19 cellular contexts compared by ENCODE assay signal in the genomic region with DNA sequence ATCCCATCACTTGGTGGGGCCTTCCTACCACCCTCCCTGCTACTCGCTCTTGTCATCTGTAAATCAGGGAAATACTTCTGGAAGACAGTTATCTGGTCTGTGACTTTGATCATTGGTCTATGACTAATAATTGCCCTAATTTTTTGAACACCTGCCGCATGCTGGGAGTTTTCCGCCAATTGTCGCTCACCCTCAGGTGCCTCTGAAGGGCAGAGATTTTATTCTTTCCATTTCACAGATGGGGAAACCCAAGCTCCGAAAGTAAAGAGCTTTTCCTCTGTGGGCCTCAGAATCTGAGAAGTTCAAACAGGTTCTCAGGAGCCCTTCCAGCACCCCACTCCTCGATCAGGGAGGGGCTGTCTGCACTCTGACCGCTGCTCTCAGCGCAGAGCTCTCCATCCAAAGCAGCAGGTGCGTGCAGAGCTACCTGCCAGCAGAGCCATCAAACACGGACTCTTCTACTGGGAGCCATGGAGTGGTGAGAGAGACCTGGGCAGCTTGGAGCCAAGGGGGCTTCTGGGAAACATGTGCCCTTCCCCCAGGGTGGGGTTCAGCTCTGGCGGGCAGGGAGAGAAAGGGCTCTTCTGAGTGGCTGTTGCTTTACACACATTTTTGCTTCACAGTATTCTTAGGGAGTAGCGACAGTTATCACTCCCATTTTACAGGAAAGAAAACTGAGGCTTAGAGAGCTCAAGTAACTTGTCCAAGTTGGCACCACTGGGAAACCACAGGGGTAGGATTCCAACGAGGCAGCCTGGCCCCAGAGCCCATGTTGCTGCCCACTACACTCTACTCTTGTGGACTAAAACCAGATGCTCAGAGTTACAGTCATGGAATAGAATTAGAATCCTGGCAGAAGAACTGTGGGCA. TPM values are rescaled to one million over a fixed set of nuclear protein-coding genes. Genes with fewer than 3 reads are reported as not detected.
DNase-seq lines count a peak whose midpoint lies in the region; ATAC-seq and TF ChIP-seq lines count a peak whose summit lies in the region.
"Had no signal": no experiment of that assay in that cellular context is flagged by ENCODE, and none has a peak within 500 bp of the region (broad histone marks: within the 10 kb centered on the region; RNA-seq: fewer than 3 reads in every experiment).

No MANE protein-coding gene starts in this region.

- H3K36me3 Mint-ChIP-seq in memory B cell (no peaks in the 10 kb centered on the region), H9 (ENCODE audit: insufficient read depth in 1 of 3, low read depth in 3 of 3) (no peaks in the 10 kb centered on the region; a peak in 1 of 7 replicates)

- H3K9me3 Mint-ChIP-seq in memory B cell (no peaks in the 10 kb centered on the region), H9 (peaks cover 2 to 7% of the 10 kb centered on the region in 2 experiments; a peak in 2 of 5 replicates)
- H3K9me3 Mint-ChIP-seq: T-helper 2 cell treated with Interferon-gamma antibody and Interleukin-4, amounts not matched to agents 5 μg/mL and 100 μg/mL, for 36 hours had no signal

- H3K23ac ChIP-seq in H9 (ENCODE audit: insufficient read length, low read depth, low read length): no peak overlapping the region

- TF ChIP-seq EP300 in SK-N-SH (IDR thresholded peaks at IDR 0.05; ENCODE audit: borderline replicate concordance in 1 of 2, low read depth in 1 of 2, low read length in 1 of 2): no peak

- H3K18ac ChIP-seq in H9 (ENCODE audit: insufficient read length, low read depth, low read length): no peak overlapping the region

- TF ChIP-seq CTCF in H9 (conservative IDR thresholded peaks at IDR 0.05) (no peak), SK-N-SH (IDR thresholded peaks at IDR 0.05) (no peak)

- H3K27me3 ChIP-seq in BLaER1 treated with 17β-estradiol and CSF1 and Interleukin-3, amounts not matched to agents 10 nM and 100 nM: peaks cover 55 to 62% (median 58%) of the 10 kb centered on the region in 11 experiments
- H3K27me3 ChIP-seq in NT2/D1 (ENCODE audit: insufficient read depth, insufficient read length) (peaks cover 34% of the 10 kb centered on the region), H9 (ENCODE audit: insufficient read depth, low read length) (peaks cover 29% of the 10 kb centered on the region), SK-N-SH (ENCODE audit: insufficient read depth) (peaks cover 38% of the 10 kb centered on the region)

- no peak overlapping the region for H3K4me3 ChIP-seq in BLaER1 treated with 17β-estradiol and CSF1 and Interleukin-3, amounts not matched to agents 10 nM and 100 nM
- no peak overlapping the region for H3K4me3 ChIP-seq in NT2/D1 (ENCODE audit: insufficient read length, low read depth)
- no peak overlapping the region for H3K4me3 ChIP-seq in SK-N-SH (ENCODE audit: low read depth in 2 of 2, low read length in 1 of 2)
- H3K4me3 ChIP-seq: psoas muscle, upper lobe of right lung had no signal

- DNase-seq in activated CD4-positive, CD25-positive, alpha-beta regulatory T cell (lab: John Stamatoyannopoulos, UW): no peak
- DNase-seq in NT2/D1 (ENCODE audit: low read depth, low spot score) (no peak), memory B cell (ENCODE audit: low spot score in 2 of 2) (no peak), H9 (no peak), SK-N-SH (no peak), anterior cingulate cortex (lab: John Stamatoyannopoulos, UW) (no peak)
- DNase-seq: activated CD4-positive, alpha-beta T cell treated with anti-CD3 and anti-CD28 coated beads for 1 hour; hippocampal formation; NCI-H187 treated with DMSO at 0.1 percent for 48 hours; NCI-H510A; SHP77 treated with DMSO at 0.1 percent for 48 hours; stimulated activated naive CD4-positive, alpha-beta T cell treated with Interleukin-2 at 50 U/mL for 16 hours; upper lobe of right lung had no signal

- H2AFZ ChIP-seq in H9 (ENCODE audit: low read length) (no peak overlapping the region), SK-N-SH (ENCODE audit: low read depth) (no peak overlapping the region)

- no CpG with 5 or more reads among the region's 13 CpGs for WGBS in H9 (ENCODE audit: extremely low coverage, insufficient read length, low lambda C conversion rate)
- 78% methylated on average over 13 of the region's 13 CpGs for WGBS in SK-N-SH (ENCODE audit: low lambda C conversion rate)

- H3K56ac ChIP-seq in H9 (ENCODE audit: insufficient read length, low read depth, low read length): no peak overlapping the region

- no peaks in the 10 kb centered on the region for H3K27me3 Mint-ChIP-seq in memory B cell
- peaks cover 48% of the 10 kb centered on the region for H3K27me3 Mint-ChIP-seq in H9 (ENCODE audit: low read depth)

- no peak overlapping the region for H4K91ac ChIP-seq in H9 (ENCODE audit: insufficient read length, low read depth, low read length)

- no peaks in the 10 kb centered on the region for H3K79me1 ChIP-seq in H9 (ENCODE audit: insufficient read depth, low read depth, low read length, poor library complexity, severe bottlenecking)

- peaks cover 0 to 71% (median 34%) of the 10 kb centered on the region in 11 experiments; a peak in 17 of 22 replicates for H4K20me1 ChIP-seq in BLaER1 treated with 17β-estradiol and CSF1 and Interleukin-3, amounts not matched to agents 10 nM and 100 nM
- H4K20me1 ChIP-seq in H9 (ENCODE audit: control insufficient read depth, insufficient read depth, insufficient read length): no peaks in the 10 kb centered on the region
- H4K20me1 ChIP-seq in SK-N-SH (ENCODE audit: insufficient read depth): no peaks in the 10 kb centered on the region

- H3K4me1 ChIP-seq in BLaER1 treated with 17β-estradiol and CSF1 and Interleukin-3, amounts not matched to agents 10 nM and 100 nM: peaks cover 6 to 46% (median 31%) of the 10 kb centered on the region in 10 experiments; a peak in 17 of 20 replicates
- H3K4me1 ChIP-seq in NT2/D1 (ENCODE audit: insufficient read depth, insufficient read length) (peaks cover 32% of the 10 kb centered on the region), H9 (ENCODE audit: insufficient read depth, low read length) (0 out of 2 replicates have a peak, but pooled peaks cover 2% of the 10 kb centered on the region), SK-N-SH (ENCODE audit: control insufficient read depth in 1 of 2, insufficient read depth in 2 of 2, low read depth in 1 of 2, low read length in 1 of 2) (peaks cover 0 to 8% of the 10 kb centered on the region in 2 experiments; a peak in 1 of 4 replicates)

- H3K14ac ChIP-seq in H9 (ENCODE audit: insufficient read depth, low read length): no peak overlapping the region

- H2AK5ac ChIP-seq in H9 (ENCODE audit: insufficient read length, low read length): no peak overlapping the region

- ATAC-seq in activated CD4-positive, CD25-positive, alpha-beta regulatory T cell treated with anti-CD3 and anti-CD28 coated beads, Interleukin-2, amount 50 U/mL, for 24 hours: peak; percentile 49 to 53
- peak; percentile 25 for ATAC-seq in memory B cell (ENCODE audit: low read depth)
- ATAC-seq: psoas muscle, upper lobe of right lung had no signal

- H3T11ph ChIP-seq in H9 (ENCODE audit: low read length): no peak overlapping the region

- no peaks in the 10 kb centered on the region for H3K36me3 ChIP-seq in BLaER1 treated with 17β-estradiol and CSF1 and Interleukin-3, amounts not matched to agents 10 nM and 100 nM
- no peaks in the 10 kb centered on the region for H3K36me3 ChIP-seq in NT2/D1 (ENCODE audit: insufficient read depth, insufficient read length, low read length)
- no peaks in the 10 kb centered on the region for H3K36me3 ChIP-seq in SK-N-SH (replicated peaks in 1 of 2; ENCODE audit: control insufficient read depth in 1 of 2, insufficient read depth in 2 of 2, low read length in 1 of 2)
- H3K36me3 ChIP-seq: upper lobe of right lung had no signal

- H2BK12ac ChIP-seq in H9 (ENCODE audit: insufficient read length, low read depth, low read length): no peak overlapping the region

- CTCF ChIA-PET in SK-N-SH (lab: Yijun Ruan, JAX): interaction anchor here (1.0 to 8.2 kb wide), 7 partner anchors 8 to 269 kb away, joined by 3 to 85 read pairs (median 5); no protein-coding TSS in a partner anchor

- no peaks in the 10 kb centered on the region for H3F3A ChIP-seq in SK-N-SH (replicated peaks; ENCODE audit: insufficient read depth)

- no peak overlapping the region for H3K27ac ChIP-seq in BLaER1 treated with 17β-estradiol and CSF1 and Interleukin-3, amounts not matched to agents 10 nM and 100 nM
- no peak overlapping the region for H3K27ac ChIP-seq in H9 (ENCODE audit: insufficient read length, low read depth, low read length)
- no peak overlapping the region for H3K27ac ChIP-seq in SK-N-SH (ENCODE audit: low read depth in 2 of 2, low read length in 1 of 2)
- H3K27ac ChIP-seq: psoas muscle, upper lobe of right lung had no signal

- H3K4me3 Mint-ChIP-seq in memory B cell (peak overlapping the region; percentile 32), H9 (no peak overlapping the region)
- H3K4me3 Mint-ChIP-seq: T-helper 2 cell treated with Interferon-gamma antibody and Interleukin-4, amounts not matched to agents 5 μg/mL and 100 μg/mL, for 36 hours had no signal

- no peak overlapping the region for H2BK15ac ChIP-seq in H9 (ENCODE audit: low read depth, low read length)

- peak overlapping the region in 7 of 11 experiments; percentile 56 to 82 (median 74); a peak in 11 of 22 replicates for H3K4me2 ChIP-seq in BLaER1 treated with 17β-estradiol and CSF1 and Interleukin-3, amounts not matched to agents 10 nM and 100 nM
- H3K4me2 ChIP-seq in H9 (ENCODE audit: insufficient read depth, insufficient read length, low read length): no peak overlapping the region
- no peak overlapping the region for H3K4me2 ChIP-seq in SK-N-SH

- no peak overlapping the region for H2BK5ac ChIP-seq in H9 (ENCODE audit: insufficient read length, low read length)

- no peak overlapping the region for H3K4ac ChIP-seq in H9 (ENCODE audit: low read depth, low read length)

- no peak overlapping the region; a peak in 1 of 22 replicates for H3K9ac ChIP-seq in BLaER1 treated with 17β-estradiol and CSF1 and Interleukin-3, amounts not matched to agents 10 nM and 100 nM
- H3K9ac ChIP-seq in NT2/D1 (ENCODE audit: insufficient read length, low read depth): peak overlapping the region; percentile 47
- H3K9ac ChIP-seq in H9 (ENCODE audit: extremely low read depth, insufficient read length, low read length): no peak overlapping the region
- no peak overlapping the region for H3K9ac ChIP-seq in SK-N-SH

- no peaks in the 10 kb centered on the region for H3K9me3 ChIP-seq in BLaER1 treated with 17β-estradiol and CSF1 and Interleukin-3, amounts not matched to agents 10 nM and 100 nM (replicated peaks in 1 of 11)
- H3K9me3 ChIP-seq in NT2/D1 (ENCODE audit: insufficient read depth, low read length): no peaks in the 10 kb centered on the region
- no peaks in the 10 kb centered on the region for H3K9me3 ChIP-seq in H9 (ENCODE audit: control insufficient read depth, low read depth, low read length)
- H3K9me3 ChIP-seq in SK-N-SH: no peaks in the 10 kb centered on the region
- H3K9me3 ChIP-seq: psoas muscle, upper lobe of right lung had no signal

- H3K79me2 ChIP-seq in H9 (ENCODE audit: insufficient read depth, low read length) (no peaks in the 10 kb centered on the region), SK-N-SH (ENCODE audit: insufficient read depth) (no peaks in the 10 kb centered on the region)

- H4K8ac ChIP-seq in H9 (replicated peaks; ENCODE audit: insufficient read length, low read depth, low read length): no peak overlapping the region

- H2BK20ac ChIP-seq in H9 (ENCODE audit: low read depth, low read length, poor library complexity, severe bottlenecking): no peak overlapping the region

- POLR2A ChIA-PET in SK-N-SH (lab: Yijun Ruan, JAX): no interaction called here

- no peak overlapping the region for H2BK120ac ChIP-seq in H9 (ENCODE audit: low read depth, low read length, poor library complexity, severe bottlenecking)

- peaks cover 27% of the 10 kb centered on the region for H3K4me1 Mint-ChIP-seq in memory B cell
- peaks cover 41 to 58% of the 10 kb centered on the region in 2 experiments for H3K4me1 Mint-ChIP-seq in H9

- H4K5ac ChIP-seq in H9 (ENCODE audit: insufficient read length, low read depth, low read length): no peak overlapping the region

- H3K23me2 ChIP-seq in H9 (ENCODE audit: insufficient read length, low read depth, low read length, poor library complexity, severe bottlenecking): peaks cover 7% of the 10 kb centered on the region

- TF ChIP-seq RAD21 in SK-N-SH (IDR thresholded peaks at IDR 0.05; ENCODE audit: low read length): no peak

- peak overlapping the region; percentile 53 for H3K27ac Mint-ChIP-seq in memory B cell
- H3K27ac Mint-ChIP-seq in H9: no peak overlapping the region
- H3K27ac Mint-ChIP-seq: T-helper 2 cell treated with Interferon-gamma antibody and Interleukin-4, amounts not matched to agents 5 μg/mL and 100 μg/mL, for 36 hours had no signal

- H3K9me2 ChIP-seq in SK-N-SH: no peaks in the 10 kb centered on the region

RNA-seq across cellular contexts. Expression of a gene that starts 5.8 kb away (rescaled TPM):
- 0.33 and 0.35 TPM in 2 replicates for total RNA-seq in H9 (2021)
- not detected in 2 replicates for polyA plus RNA-seq in SK-N-SH (2012; rRNA removed)
- polyA plus RNA-seq in SK-N-SH (2012; cell fraction: cytosol; rRNA removed): not detected in 2 replicates
- polyA plus RNA-seq in SK-N-SH (2012; cell fraction: nucleus; rRNA removed): not detected in 2 replicates
- total RNA-seq: MCF 10A had no signal
- polyA plus RNA-seq: neural cell had no signal

Comparison
In these comparisons a context has a peak if more than half of its experiments do, and no peak if none do; other contexts are left out.
1. H3K4me2 ChIP-seq: peak in BLaER1 treated with 17β-estradiol and CSF1 and Interleukin-3, amounts not matched to agents 10 nM and 100 nM (7 of 11); none in H9 (single experiment) and SK-N-SH (single experiment).